1 cellular context compared by ENCODE assay signal in the genomic region with DNA sequence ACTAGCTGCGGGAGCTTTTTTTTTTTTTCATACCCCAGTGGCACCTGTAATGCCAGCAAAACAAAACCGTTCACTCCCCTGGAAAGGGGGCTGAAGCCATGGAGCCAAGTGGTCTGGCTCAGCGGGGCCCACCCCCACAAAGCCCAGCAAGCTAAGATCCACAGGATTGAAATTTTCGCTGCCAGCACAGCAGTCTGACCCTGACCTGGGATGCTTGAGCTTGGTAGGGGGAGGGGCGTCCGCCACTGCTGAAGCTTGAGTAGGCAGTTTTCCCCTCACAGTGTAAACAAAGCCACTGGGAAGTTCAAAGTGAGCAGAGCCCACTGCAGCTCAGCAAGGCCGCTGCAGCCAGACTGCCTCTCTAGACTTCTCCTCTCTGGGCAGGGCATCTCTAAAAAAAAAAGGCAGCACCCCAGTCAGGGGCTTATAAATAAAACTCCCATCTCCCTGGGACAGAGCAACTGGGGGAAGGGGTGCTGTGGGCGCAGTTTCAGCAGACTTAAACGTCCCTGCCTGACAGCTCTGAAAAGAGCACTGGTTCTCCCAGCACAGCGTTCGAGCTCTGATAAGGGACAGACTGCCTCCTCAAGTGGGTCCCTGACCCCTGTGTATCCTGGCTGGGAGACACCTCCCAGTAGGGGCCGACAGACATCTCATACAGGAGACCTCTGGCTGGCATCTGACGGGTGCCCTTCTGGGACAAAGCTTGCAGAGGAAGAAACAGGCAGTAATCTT.
TF ChIP-seq lines count a peak whose summit lies in the region.

No MANE protein-coding gene starts in this region.

TF ChIP-seq in IMR-90, 13 proteins besides CTCF, POLR2A, EP300 and RAD21:
- TF ChIP-seq FOS (IDR thresholded peaks at IDR 0.05; ENCODE audit: low read depth, low read length) (no peak), MAZ (IDR thresholded peaks at IDR 0.05; ENCODE audit: borderline replicate concordance, low read depth, low read length) (no peak), SMC3 (IDR thresholded peaks at IDR 0.05; ENCODE audit: low read depth, low read length) (no peak), RCOR1 (IDR thresholded peaks at IDR 0.05; ENCODE audit: insufficient replicate concordance, low read length) (no peak), MXI1 (IDR thresholded peaks at IDR 0.05; ENCODE audit: borderline replicate concordance, low read depth, low read length) (no peak), CHD1 (IDR thresholded peaks at IDR 0.05; ENCODE audit: low read depth, low read length) (no peak), USF2 (IDR thresholded peaks at IDR 0.05; ENCODE audit: low read depth, low read length) (no peak), MAFK (IDR thresholded peaks at IDR 0.05; ENCODE audit: low read depth, low read length) (no peak), CEBPB (IDR thresholded peaks at IDR 0.05; ENCODE audit: low read depth, low read length) (no peak), NFE2L2 (IDR thresholded peaks at IDR 0.05; ENCODE audit: low read depth, low read length) (no peak), RFX5 (IDR thresholded peaks at IDR 0.05; ENCODE audit: low read depth, low read length) (no peak), BHLHE40 (IDR thresholded peaks at IDR 0.05; ENCODE audit: low read depth, low read length) (no peak)
- TF ChIP-seq, protein P1, sequence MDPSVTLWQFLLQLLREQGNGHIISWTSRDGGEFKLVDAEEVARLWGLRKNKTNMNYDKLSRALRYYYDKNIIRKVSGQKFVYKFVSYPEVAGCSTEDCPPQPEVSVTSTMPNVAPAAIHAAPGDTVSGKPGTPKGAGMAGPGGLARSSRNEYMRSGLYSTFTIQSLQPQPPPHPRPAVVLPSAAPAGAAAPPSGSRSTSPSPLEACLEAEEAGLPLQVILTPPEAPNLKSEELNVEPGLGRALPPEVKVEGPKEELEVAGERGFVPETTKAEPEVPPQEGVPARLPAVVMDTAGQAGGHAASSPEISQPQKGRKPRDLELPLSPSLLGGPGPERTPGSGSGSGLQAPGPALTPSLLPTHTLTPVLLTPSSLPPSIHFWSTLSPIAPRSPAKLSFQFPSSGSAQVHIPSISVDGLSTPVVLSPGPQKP (IDR thresholded peaks at IDR 0.05; ENCODE audit: borderline replicate concordance, low read depth, low read length): no peak
